14 cellular contexts compared by ENCODE assay signal in the genomic region with DNA sequence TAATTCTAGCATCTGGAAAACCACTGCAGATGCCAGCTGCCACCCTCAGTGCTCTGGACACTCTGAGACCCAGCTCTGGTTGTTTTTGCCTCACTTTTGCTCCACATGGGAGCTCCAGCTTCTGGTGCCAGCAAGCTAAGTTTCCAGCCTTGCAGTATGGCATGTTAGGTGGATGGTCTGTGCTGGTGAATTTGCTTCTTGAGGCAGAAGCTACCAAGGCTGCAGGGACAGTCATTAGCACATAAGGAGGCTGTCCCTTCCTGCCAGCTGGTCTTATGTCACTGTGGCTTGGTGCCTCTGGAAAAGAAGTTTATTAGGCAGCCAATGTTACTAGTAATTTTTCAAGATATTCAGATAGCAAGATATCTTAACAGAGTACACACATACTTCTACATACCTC.
DNase-seq lines count a peak whose midpoint lies in the region; ATAC-seq and TF ChIP-seq lines count a peak whose summit lies in the region.
"Had no signal": no experiment of that assay in that cellular context is flagged by ENCODE, and none has a peak within 500 bp of the region (broad histone marks: within the 10 kb centered on the region; RNA-seq: fewer than 3 reads in every experiment).

No MANE protein-coding gene starts in this region.

- no peaks in the 10 kb centered on the region for H3K23me2 ChIP-seq in H9 (ENCODE audit: insufficient read length, low read depth, low read length, poor library complexity, severe bottlenecking)

- H3K4me3 Mint-ChIP-seq in H9: no peak overlapping the region
- H3K4me3 Mint-ChIP-seq: CD4-positive, alpha-beta memory T cell had no signal

- H3K36me3 ChIP-seq in adipocyte (ENCODE audit: control insufficient read depth, insufficient read depth, low read length, severe bottlenecking) (no peaks in the 10 kb centered on the region), mesodermal cell (ENCODE audit: control insufficient read depth, insufficient read depth, low read length) (no peaks in the 10 kb centered on the region), esophagus muscularis mucosa (no peaks in the 10 kb centered on the region)

- in situ Hi-C loops in G401 (cut with HindIII; ENCODE audit: low sequenced_read_pairs): no loop called here

- H3K27ac ChIP-seq in 22Rv1 (peak overlapping the region; percentile 51), mesodermal cell (ENCODE audit: low read depth, low read length, severe bottlenecking) (peak overlapping the region; percentile 55), esophagus muscularis mucosa (replicated peaks in 1 of 4) (no peak overlapping the region), H9 (ENCODE audit: insufficient read length, low read depth, low read length) (no peak overlapping the region)

- no peak overlapping the region for H3K14ac ChIP-seq in H9 (ENCODE audit: insufficient read depth, low read length)

- no peaks in the 10 kb centered on the region for H4K20me1 ChIP-seq in H9 (ENCODE audit: control insufficient read depth, insufficient read depth, insufficient read length)

- no peak for ATAC-seq in GM21447 (IDR thresholded peaks at IDR 0.05; ENCODE audit: unreplicated experiment)

- no peak overlapping the region for H3K56ac ChIP-seq in H9 (ENCODE audit: insufficient read length, low read depth, low read length)

- H2BK12ac ChIP-seq in H9 (ENCODE audit: insufficient read length, low read depth, low read length): no peak overlapping the region

- H2AK5ac ChIP-seq in H9 (ENCODE audit: insufficient read length, low read length): no peak overlapping the region

- H3K79me2 ChIP-seq in H9 (ENCODE audit: insufficient read depth, low read length): no peaks in the 10 kb centered on the region

- no peak overlapping the region for H4K8ac ChIP-seq in H9 (replicated peaks; ENCODE audit: insufficient read length, low read depth, low read length)

- H3T11ph ChIP-seq in H9 (ENCODE audit: low read length): no peak overlapping the region

- TF ChIP-seq CTCF in 22Rv1 (IDR thresholded peaks at IDR 0.05) (no peak), esophagus muscularis mucosa (IDR thresholded peaks at IDR 0.05) (no peak), H9 (conservative IDR thresholded peaks at IDR 0.05) (no peak)

- H3K4me2 ChIP-seq in H9 (ENCODE audit: insufficient read depth, insufficient read length, low read length): no peak overlapping the region

- no peak overlapping the region for H2BK120ac ChIP-seq in H9 (ENCODE audit: low read depth, low read length, poor library complexity, severe bottlenecking)

- H3K23ac ChIP-seq in H9 (ENCODE audit: insufficient read length, low read depth, low read length): no peak overlapping the region

- no peak for TF ChIP-seq POLR2A in esophagus muscularis mucosa (IDR thresholded peaks at IDR 0.05; ENCODE audit: low read depth)

- peaks cover 20% of the 10 kb centered on the region for H3K4me1 ChIP-seq in adipocyte (ENCODE audit: control insufficient read depth, insufficient read depth, low read length)
- peaks cover 5% of the 10 kb centered on the region for H3K4me1 ChIP-seq in mesodermal cell (ENCODE audit: control insufficient read depth, insufficient read depth, low read length, poor library complexity, severe bottlenecking)
- H3K4me1 ChIP-seq in esophagus muscularis mucosa: no peaks in the 10 kb centered on the region
- no peaks in the 10 kb centered on the region; the same call in 1 of the 2 replicates for H3K4me1 ChIP-seq in H9 (ENCODE audit: insufficient read depth, low read length)

- no peaks in the 10 kb centered on the region for H3K36me3 Mint-ChIP-seq in H9 (ENCODE audit: insufficient read depth in 1 of 3, low read depth in 3 of 3)
- H3K36me3 Mint-ChIP-seq: CD4-positive, alpha-beta memory T cell had no signal

- TF ChIP-seq EP300 in esophagus muscularis mucosa (IDR thresholded peaks at IDR 0.05): no peak

- H3K9ac ChIP-seq in adipocyte (ENCODE audit: low read length): no peak overlapping the region
- H3K9ac ChIP-seq in H9 (ENCODE audit: extremely low read depth, insufficient read length, low read length): no peak overlapping the region

- no peak overlapping the region for H2BK5ac ChIP-seq in H9 (ENCODE audit: insufficient read length, low read length)

- H3K4me1 Mint-ChIP-seq in H9: peaks cover 0 to 5% of the 10 kb centered on the region in 2 experiments; a peak in 2 of 4 replicates
- H3K4me1 Mint-ChIP-seq: CD4-positive, alpha-beta memory T cell had no signal

- H3K79me1 ChIP-seq in H9 (ENCODE audit: insufficient read depth, low read depth, low read length, poor library complexity, severe bottlenecking): no peaks in the 10 kb centered on the region

- H3K27me3 Mint-ChIP-seq in H9 (ENCODE audit: low read depth): no peaks in the 10 kb centered on the region
- H3K27me3 Mint-ChIP-seq: CD4-positive, alpha-beta memory T cell had no signal

- H3K4me3 ChIP-seq in adipocyte (ENCODE audit: low read length) (no peak overlapping the region), mesodermal cell (ENCODE audit: extremely low read depth, insufficient read depth, low read length, poor library complexity, severe bottlenecking) (no peak overlapping the region), esophagus muscularis mucosa (no peak overlapping the region)

- H3K9me3 Mint-ChIP-seq in H9: no peaks in the 10 kb centered on the region

- H3K18ac ChIP-seq in H9 (ENCODE audit: insufficient read length, low read depth, low read length): no peak overlapping the region

- no peak overlapping the region for H2AFZ ChIP-seq in H9 (ENCODE audit: low read length)

- intact Hi-C loops in esophagus muscularis mucosa (cut with DNase I): no loop called here

- H2BK15ac ChIP-seq in H9 (ENCODE audit: low read depth, low read length): no peak overlapping the region

- H4K5ac ChIP-seq in H9 (ENCODE audit: insufficient read length, low read depth, low read length): no peak overlapping the region

- H3K4ac ChIP-seq in H9 (ENCODE audit: low read depth, low read length): no peak overlapping the region

- H2BK20ac ChIP-seq in H9 (ENCODE audit: low read depth, low read length, poor library complexity, severe bottlenecking): no peak overlapping the region

- no peak overlapping the region for H3K27ac Mint-ChIP-seq in H9
- H3K27ac Mint-ChIP-seq: CD4-positive, alpha-beta memory T cell had no signal

- no peak overlapping the region for H4K91ac ChIP-seq in H9 (ENCODE audit: insufficient read length, low read depth, low read length)

- H3K27me3 ChIP-seq in adipocyte (replicated peaks; ENCODE audit: control insufficient read depth, insufficient read depth, low read length) (no peaks in the 10 kb centered on the region), esophagus muscularis mucosa (no peaks in the 10 kb centered on the region), H9 (ENCODE audit: insufficient read depth, low read length) (no peaks in the 10 kb centered on the region)

- peak; percentile 57 for DNase-seq in G401 (ENCODE audit: low spot score)
- DNase-seq in adipocyte (ENCODE audit: low read depth): peak; percentile 36
- no peak for DNase-seq in esophagus muscularis mucosa (ENCODE audit: extremely low spot score)
- no peak for DNase-seq in H9
- no peak for DNase-seq in stimulated activated CD8-positive, alpha-beta memory T cell treated with anti-CD3 and anti-CD28 coated beads, Interleukin-4, amount 100 ng/mL, for 48 hours
- DNase-seq: CD4-positive, alpha-beta memory T cell; H7; NCI-H1436 treated with DMSO at 0.1 percent for 48 hours; NCI-H2081 treated with DMSO at 0.1 percent for 48 hours; NCI-H524 treated with DMSO at 0.1 percent for 48 hours; PC-3 had no signal

- H3K9me3 ChIP-seq in adipocyte (ENCODE audit: control insufficient read depth, low read length) (no peaks in the 10 kb centered on the region), mesodermal cell (ENCODE audit: control insufficient read depth, low read length) (no peaks in the 10 kb centered on the region), esophagus muscularis mucosa (no peaks in the 10 kb centered on the region), H9 (ENCODE audit: control insufficient read depth, low read depth, low read length) (no peaks in the 10 kb centered on the region)

Comparison
In these comparisons a context has a peak if more than half of its experiments do, and no peak if none do; other contexts are left out.
1. H3K27ac ChIP-seq: peak in 22Rv1 (single experiment) and mesodermal cell (single experiment); none in esophagus muscularis mucosa (0 of 4) and H9 (single experiment).
2. DNase-seq: peak in G401 (single experiment) and adipocyte (single experiment); none in esophagus muscularis mucosa (single experiment), H9 (single experiment) and stimulated activated CD8-positive, alpha-beta memory T cell treated with anti-CD3 and anti-CD28 coated beads, Interleukin-4, amount 100 ng/mL, for 48 hours (single experiment).